25 cellular contexts compared by ENCODE assay signal in the genomic region with DNA sequence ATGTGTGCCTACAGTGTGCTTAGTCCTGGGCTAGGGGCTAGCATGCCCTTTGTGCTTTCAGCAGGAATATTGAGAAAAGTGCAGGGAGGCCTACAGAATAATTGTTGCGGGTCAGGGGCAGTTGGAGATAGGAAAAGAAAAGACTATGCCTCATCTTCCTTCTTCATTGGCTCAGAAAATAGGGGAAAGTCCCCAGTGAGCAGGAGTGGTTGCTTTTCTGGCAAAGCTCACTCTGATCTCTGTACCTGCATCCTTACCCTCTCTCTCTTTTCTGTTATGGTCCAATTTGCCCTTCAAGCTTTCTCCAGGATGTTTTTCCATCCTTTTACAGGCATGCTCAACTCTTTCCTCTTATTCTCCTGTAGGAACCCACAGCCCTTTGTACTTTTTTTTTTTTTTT. TPM values are rescaled to one million over a fixed set of nuclear protein-coding genes. Genes with fewer than 3 reads are reported as not detected.
DNase-seq lines count a peak whose midpoint lies in the region; ATAC-seq and TF ChIP-seq lines count a peak whose summit lies in the region.
"Had no signal": no experiment of that assay in that cellular context is flagged by ENCODE, and none has a peak within 500 bp of the region (broad histone marks: within the 10 kb centered on the region; RNA-seq: fewer than 3 reads in every experiment).

No MANE protein-coding gene starts in this region.

- peaks cover 65% of the 10 kb centered on the region for H3K4me1 ChIP-seq in CD4-positive, alpha-beta memory T cell (ENCODE audit: insufficient read depth, low read length)
- H3K4me1 ChIP-seq in gastrocnemius medialis, result peaks cover 73 to 78% of the 10 kb centered on the region in 2 donors
- H3K4me1 ChIP-seq in left lung, result peaks cover 0 to 28% of the 10 kb centered on the region in 2 donors
- H3K4me1 ChIP-seq: prostate gland, testis had no signal

- POLR2A ChIA-PET in CD4-positive, alpha-beta memory T cell (lab: Charles Lee; ENCODE audit: partially characterized antibody), result interaction anchor here (0.9 to 7.6 kb wide), 6 partner anchors 118 to 240 kb away, joined by 3 to 89 read pairs (median 6); a partner anchor contains a TSS
- POLR2A ChIA-PET in T-cell (lab: Charles Lee), result interaction anchor here (0.5 to 0.6 kb wide), 2 partner anchors 15 to 84 kb away, joined by 3 to 8 read pairs; no protein-coding TSS in a partner anchor

- H3K27me3 Mint-ChIP-seq in CD4-positive, alpha-beta memory T cell, result no peaks in the 10 kb centered on the region
- H3K27me3 Mint-ChIP-seq in T-cell (no peaks in the 10 kb centered on the region), immature natural killer cell (ENCODE audit: low read depth in 3 of 3) (peaks cover 0 to 1% (median 0%) of the 10 kb centered on the region in 3 donors)

- H3K9me3 ChIP-seq in CD4-positive, alpha-beta memory T cell (ENCODE audit: control insufficient read depth in 1 of 2, low read length in 2 of 2), result no peaks in the 10 kb centered on the region
- H3K9me3 ChIP-seq in gastrocnemius medialis (no peaks in the 10 kb centered on the region), left lung (no peaks in the 10 kb centered on the region)
- H3K9me3 ChIP-seq: prostate gland, testis had no signal

- in situ Hi-C loops in gastrocnemius medialis (cut with MboI; ENCODE audit: low sequenced_read_pairs in 4 of 4), result no loop called here

- CTCF ChIA-PET in CD4-positive, alpha-beta memory T cell (lab: Charles Lee; ENCODE audit: partially characterized antibody), result interaction anchor here (1.0 to 24.3 kb wide), 9 partner anchors 8 to 221 kb away, joined by 3 to 934 read pairs (median 5); a partner anchor contains a TSS
- CTCF ChIA-PET in T-cell (lab: Charles Lee), result interaction anchor here in 1 of 2 donors (0.7 to 4.0 kb wide), 5 partner anchors 8 to 229 kb away, joined by 4 to 17 read pairs (median 4); a partner anchor contains a TSS

- TF ChIP-seq CTCF in gastrocnemius medialis (IDR thresholded peaks at IDR 0.05 in 4 of 5, conservative IDR thresholded peaks at IDR 0.05 in 1 of 5) (no peak), left lung (IDR thresholded peaks at IDR 0.05) (no peak)

- H3K27ac Mint-ChIP-seq in CD4-positive, alpha-beta memory T cell, result peak overlapping the region; percentile 60 to 93 (median 80)
- H3K27ac Mint-ChIP-seq in T-cell (peak overlapping the region; percentile 84 to 86), immature natural killer cell (peak overlapping the region in 5 of 6 donors; percentile 21 to 82 (median 37))

- peaks cover 60 to 75% (median 63%) of the 10 kb centered on the region in 4 donors for H3K4me1 Mint-ChIP-seq in CD4-positive, alpha-beta memory T cell
- H3K4me1 Mint-ChIP-seq in T-cell, result peaks cover 63 to 65% (median 65%) of the 10 kb centered on the region in 3 donors
- H3K4me1 Mint-ChIP-seq in immature natural killer cell, result peaks cover 56 to 70% of the 10 kb centered on the region in 2 donors

- DNase-seq in CD4-positive, alpha-beta memory T cell, result no peak
- DNase-seq in T-cell (no peak), immature natural killer cell (no peak), gastrocnemius medialis (no peak), cardiac septum (ENCODE audit: low spot score) (no peak), left lung (no peak)
- no peak for DNase-seq in activated CD4-positive, CD25-positive, alpha-beta regulatory T cell (lab: John Stamatoyannopoulos, UW)
- DNase-seq: activated CD4-positive, alpha-beta T cell treated with anti-CD3 and anti-CD28 coated beads, Interleukin-2, amount 50 U/mL, for 1 hour; brain microvascular endothelial cell; COR-L47; DND-41; head of caudate nucleus; left cardiac atrium; NCI-H1105 treated with DMSO at 0.1 percent for 48 hours; NCI-H2081 treated with DMSO at 0.1 percent for 48 hours; NCI-H510A treated with DMSO at 0.1 percent for 48 hours; NK-92 treated with Interleukin-12 subunit alpha and Interleukin-12 subunit beta, amount 100 ng/mL, for 24 hours; SHP77 treated with DMSO at 0.1 percent for 48 hours; stimulated activated CD4-positive, alpha-beta T cell treated with anti-CD3 and anti-CD28 coated beads, Interleukin-1b, Interleukin-23, amount 100 ng/mL, for 48 hours; T-helper 1 cell; testis had no signal

- H3K36me3 ChIP-seq in CD4-positive, alpha-beta memory T cell (ENCODE audit: insufficient read depth, low read length), result peaks cover 11% of the 10 kb centered on the region
- H3K36me3 ChIP-seq in gastrocnemius medialis, result peaks cover 0 to 12% of the 10 kb centered on the region in 2 donors
- peaks cover 0 to 21% of the 10 kb centered on the region in 2 donors for H3K36me3 ChIP-seq in left lung
- H3K36me3 ChIP-seq: brain microvascular endothelial cell, prostate gland had no signal

- peaks cover 17 to 21% of the 10 kb centered on the region in 2 donors for H3K36me3 Mint-ChIP-seq in CD4-positive, alpha-beta memory T cell
- H3K36me3 Mint-ChIP-seq in T-cell, result peaks cover 21% of the 10 kb centered on the region
- H3K36me3 Mint-ChIP-seq in immature natural killer cell, result peaks cover 2 to 14% (median 4%) of the 10 kb centered on the region in 3 donors

- intact Hi-C loops in CD4-positive, alpha-beta memory T cell (cut with micrococcal nuclease), result loop anchor here (2.0 kb wide), 1 partner anchor 122 kb away; no protein-coding TSS in a partner anchor
- intact Hi-C loops in gastrocnemius medialis (cut with DNase I; ENCODE audit: low total_unique reads) (no loop called here), cardiac septum (cut with DNase I) (loop anchor here (2.0 kb wide), 1 partner anchor 20 kb away; no protein-coding TSS in a partner anchor), left lung (cut with DNase I) (no loop called here)

- H3K27me3 ChIP-seq in CD4-positive, alpha-beta memory T cell (ENCODE audit: insufficient read depth, low read length), result no peaks in the 10 kb centered on the region
- H3K27me3 ChIP-seq in gastrocnemius medialis (no peaks in the 10 kb centered on the region), left lung (no peaks in the 10 kb centered on the region)
- H3K27me3 ChIP-seq: brain microvascular endothelial cell, testis had no signal

- H3K4me3 ChIP-seq in CD4-positive, alpha-beta memory T cell (ENCODE audit: low read length in 2 of 2), result no peak overlapping the region
- no peak overlapping the region for H3K4me3 ChIP-seq in gastrocnemius medialis
- no peak overlapping the region for H3K4me3 ChIP-seq in left lung
- H3K4me3 ChIP-seq: coronary artery, GM12878, prostate gland, skin epidermis, testis had no signal

- ATAC-seq in T-cell (replicated peaks in 1 of 4) (peak in 3 of 4 experiments; percentile 48 to 74 (median 54)), gastrocnemius medialis (no peak), left lung (no peak)

- no peak for TF ChIP-seq POLR2A in gastrocnemius medialis (IDR thresholded peaks at IDR 0.05)

- no peaks in the 10 kb centered on the region for H3K9me3 Mint-ChIP-seq in CD4-positive, alpha-beta memory T cell
- H3K9me3 Mint-ChIP-seq in T-cell (no peaks in the 10 kb centered on the region), immature natural killer cell (no peaks in the 10 kb centered on the region)

- peak overlapping the region; percentile 18 for H3K27ac ChIP-seq in CD4-positive, alpha-beta memory T cell (ENCODE audit: low read depth, low read length)
- H3K27ac ChIP-seq in gastrocnemius medialis (peak overlapping the region; percentile 42 to 69 (median 66)), left lung (no peak overlapping the region)
- H3K27ac ChIP-seq: brain microvascular endothelial cell, prostate gland, testis had no signal

- H3K4me3 Mint-ChIP-seq in CD4-positive, alpha-beta memory T cell, result peak overlapping the region in 4 of 8 donors; percentile 11 to 61 (median 38)
- H3K4me3 Mint-ChIP-seq in T-cell (no peak overlapping the region), immature natural killer cell (no peak overlapping the region)

RNA-seq across cellular contexts. Expression of a gene that starts 29.5 kb away (rescaled TPM):
- 10 to 100 TPM; 38.0 to 40.6 TPM for total RNA-seq in CD4-positive, alpha-beta memory T cell
- polyA plus RNA-seq in CD4-positive, alpha-beta memory T cell, result 10 to 100 TPM; 48.1 to 49.9 TPM
- 10 to 100 TPM; 27.4 to 50.8 (median 36.1) TPM for total RNA-seq in T-cell
- polyA plus RNA-seq in immature natural killer cell, result 10 to 100 TPM; 18.8 to 26.2 (median 25.9) TPM
- total RNA-seq in gastrocnemius medialis, result 10 to 100 TPM; 34.0 to 66.0 (median 37.8) TPM
- total RNA-seq in cardiac septum, result 33.9 TPM
- 10 to 100 TPM; 46.0 to 51.8 TPM for total RNA-seq in left lung

Comparison
In these comparisons a context has a peak if more than half of its experiments do, and no peak if none do; other contexts are left out.
1. H3K27ac ChIP-seq: peak in CD4-positive, alpha-beta memory T cell (single experiment) and gastrocnemius medialis (4 of 4); none in left lung (0 of 2).
2. ATAC-seq: peak in T-cell (3 of 4); none in gastrocnemius medialis (0 of 2) and left lung (single experiment).
3. intact Hi-C loops: an anchor here in CD4-positive, alpha-beta memory T cell (2.0 kb wide) and cardiac septum (2.0 kb wide); none called in gastrocnemius medialis and left lung.
4. Peak in every context shown above with its lines, with median percentiles within 50 percentile points of each other: H3K27ac Mint-ChIP-seq.